Comparison of ENCODE assay signal across 8 cellular contexts in genomic region chr17:7394452-7395191, GRCh38. TPM values are rescaled to one million over a fixed set of nuclear protein-coding genes. Genes with fewer than 3 reads are reported as not detected.
DNase-seq lines count a peak whose midpoint lies in the region; ATAC-seq and TF ChIP-seq lines count a peak whose summit lies in the region.

PLSCR3 (minus strand) TSS chr17:7394525; CDS start chr17:7394110, 415 bp downstream.

- peaks cover 33% of the 10 kb centered on the region for H3K4me1 Mint-ChIP-seq in T-helper 17 cell

- intact Hi-C loops in left ventricle myocardium inferior (cut with micrococcal nuclease) = no loop called here
- intact Hi-C loops in prostate gland (cut with DNase I) = loop anchor here (5.0 kb wide), 1 partner anchor 42 kb away; the partner anchor contains the start of gene KCTD11
- intact Hi-C loops in upper lobe of right lung (cut with DNase I) = no loop called here

- H3K4me3 Mint-ChIP-seq in T-helper 17 cell = peak within 1 kb of the TSS; percentile 95

- TF ChIP-seq CTCF in left ventricle myocardium inferior (IDR thresholded peaks at IDR 0.05; ENCODE audit: borderline replicate concordance) (peak; percentile 52), prostate gland (IDR thresholded peaks at IDR 0.05) (peak; percentile 15 to 50 (median 38)), upper lobe of right lung (IDR thresholded peaks at IDR 0.05) (peak; percentile 44)

- DNase-seq in GM04504 (ENCODE audit: low read depth) = peak; percentile 70
- DNase-seq in HCEC 1CT = peak; percentile 76
- peak; percentile 69 for DNase-seq in MV-4-11 (lab: John Stamatoyannopoulos, UW)
- DNase-seq in T-helper 17 cell = peak; percentile 79 to 84 (median 83)
- DNase-seq in amygdala (lab: John Stamatoyannopoulos, UW) = peak; percentile 35 to 90 (median 74)
- DNase-seq in left ventricle myocardium inferior = peak; percentile 91
- peak; percentile 80 for DNase-seq in prostate gland (ENCODE audit: low spot score)
- peak; percentile 95 for DNase-seq in upper lobe of right lung

- H3K4me3 ChIP-seq in left ventricle myocardium inferior = peak within 1 kb of the TSS; percentile 80
- peak within 1 kb of the TSS; percentile 48 to 62 for H3K4me3 ChIP-seq in prostate gland
- H3K4me3 ChIP-seq in upper lobe of right lung = peak within 1 kb of the TSS; percentile 76

- H3K36me3 Mint-ChIP-seq in T-helper 17 cell (ENCODE audit: low read depth) = peaks cover 2% of the 10 kb centered on the region

- ATAC-seq in T-helper 17 cell (peak; percentile 90), upper lobe of right lung (peak; percentile 94)

- peaks cover 43% of the 10 kb centered on the region for H3K4me1 ChIP-seq in left ventricle myocardium inferior
- H3K4me1 ChIP-seq in prostate gland (replicated peaks) = no peaks in the 10 kb centered on the region
- H3K4me1 ChIP-seq in upper lobe of right lung = peaks cover 7% of the 10 kb centered on the region

- under 1% methylated on average over 59 of the region's 71 CpGs for WGBS in prostate gland

- no peaks in the 10 kb centered on the region for H3K27me3 Mint-ChIP-seq in T-helper 17 cell

- H3K9me3 ChIP-seq in T-helper 17 cell (ENCODE audit: control insufficient read depth, low read length, poor library complexity, severe bottlenecking) = no peaks in the 10 kb centered on the region
- H3K9me3 ChIP-seq in left ventricle myocardium inferior (replicated peaks) = no peaks in the 10 kb centered on the region
- H3K9me3 ChIP-seq in prostate gland = no peaks in the 10 kb centered on the region
- no peaks in the 10 kb centered on the region for H3K9me3 ChIP-seq in upper lobe of right lung

- no peaks in the 10 kb centered on the region for H3K27me3 ChIP-seq in left ventricle myocardium inferior (ENCODE audit: low read depth)
- H3K27me3 ChIP-seq in prostate gland (replicated peaks; ENCODE audit: insufficient read depth) = no peaks in the 10 kb centered on the region
- no peaks in the 10 kb centered on the region for H3K27me3 ChIP-seq in upper lobe of right lung

- peaks cover 25% of the 10 kb centered on the region for H3K36me3 ChIP-seq in left ventricle myocardium inferior
- H3K36me3 ChIP-seq in prostate gland = peaks cover 0 to 8% of the 10 kb centered on the region in 2 donors
- H3K36me3 ChIP-seq in upper lobe of right lung = peaks cover 3% of the 10 kb centered on the region

- peak within 1 kb of the TSS; percentile 96 for H3K27ac ChIP-seq in left ventricle myocardium inferior (replicated peaks)
- H3K27ac ChIP-seq in prostate gland = peak within 1 kb of the TSS; percentile 74 to 87
- peak within 1 kb of the TSS; percentile 92 for H3K27ac ChIP-seq in upper lobe of right lung

- H3K27ac Mint-ChIP-seq in T-helper 17 cell = peak within 1 kb of the TSS; percentile 93

- TF ChIP-seq POLR2A in prostate gland (IDR thresholded peaks at IDR 0.05) = peak; percentile 89

RNA-seq across cellular contexts. Expression of gene PLSCR3, which starts in this region (rescaled TPM):
- total RNA-seq in T-helper 17 cell (100 to 1,000 TPM; 120 to 126 TPM), left ventricle myocardium inferior (20.1 TPM), prostate gland (10 to 100 TPM; 25.8 to 26.4 TPM), upper lobe of right lung (30.3 TPM)

Comparison
In these comparisons a context has a peak if more than half of its experiments do, and no peak if none do; other contexts are left out.
1. Peak in every context shown above with its lines: DNase-seq, ATAC-seq, H3K4me3 ChIP-seq and H3K27ac ChIP-seq.